Comparison of ENCODE assay signal across 2 cellular contexts in genomic region chr2:9703085-9703641, GRCh38.
TF ChIP-seq lines count a peak whose summit lies in the region.

No MANE protein-coding gene starts in this region.

TF ChIP-seq in HEK293, 187 proteins besides CTCF, POLR2A, EP300 and RAD21 (continued from another document and continues in another):
- TF ChIP-seq HIC1 (tag by site-specific recombination; IDR thresholded peaks at IDR 0.05) (no peak), ZNF23 (tag by site-specific recombination; IDR thresholded peaks at IDR 0.05; ENCODE audit: borderline replicate concordance) (no peak), ZNF677 (tag by site-specific recombination; IDR thresholded peaks at IDR 0.05) (no peak), OVOL3 (tag by site-specific recombination; IDR thresholded peaks at IDR 0.05) (no peak), GLIS2 (tag by site-specific recombination; IDR thresholded peaks at IDR 0.05) (no peak), ZBTB6 (tag by site-specific recombination; IDR thresholded peaks at IDR 0.05) (no peak), HOXA7 (CRISPR knock-in tag; IDR thresholded peaks at IDR 0.05; ENCODE audit: borderline replicate concordance) (no peak), ZNF692 (tag by site-specific recombination; IDR thresholded peaks at IDR 0.05) (peak; percentile 83), HOXC10 (CRISPR knock-in tag; IDR thresholded peaks at IDR 0.05) (no peak), YY2 (tag by site-specific recombination; IDR thresholded peaks at IDR 0.05) (no peak), WT1 (tag by site-specific recombination; IDR thresholded peaks at IDR 0.05) (no peak), ZNF350 (tag by site-specific recombination; IDR thresholded peaks at IDR 0.05) (no peak), KLF1 (tag by site-specific recombination; IDR thresholded peaks at IDR 0.05) (peak; percentile 86), EGR2 (tag by site-specific recombination; IDR thresholded peaks at IDR 0.05; ENCODE audit: low read depth) (peak; percentile 88), ZNF600 (tag by site-specific recombination; IDR thresholded peaks at IDR 0.05) (no peak), ZNF830 (tag by site-specific recombination; IDR thresholded peaks at IDR 0.05; ENCODE audit: low read depth) (no peak), ZNF302 (tag by site-specific recombination; IDR thresholded peaks at IDR 0.05; ENCODE audit: low read depth) (no peak)
- TF ChIP-seq, protein P1, sequence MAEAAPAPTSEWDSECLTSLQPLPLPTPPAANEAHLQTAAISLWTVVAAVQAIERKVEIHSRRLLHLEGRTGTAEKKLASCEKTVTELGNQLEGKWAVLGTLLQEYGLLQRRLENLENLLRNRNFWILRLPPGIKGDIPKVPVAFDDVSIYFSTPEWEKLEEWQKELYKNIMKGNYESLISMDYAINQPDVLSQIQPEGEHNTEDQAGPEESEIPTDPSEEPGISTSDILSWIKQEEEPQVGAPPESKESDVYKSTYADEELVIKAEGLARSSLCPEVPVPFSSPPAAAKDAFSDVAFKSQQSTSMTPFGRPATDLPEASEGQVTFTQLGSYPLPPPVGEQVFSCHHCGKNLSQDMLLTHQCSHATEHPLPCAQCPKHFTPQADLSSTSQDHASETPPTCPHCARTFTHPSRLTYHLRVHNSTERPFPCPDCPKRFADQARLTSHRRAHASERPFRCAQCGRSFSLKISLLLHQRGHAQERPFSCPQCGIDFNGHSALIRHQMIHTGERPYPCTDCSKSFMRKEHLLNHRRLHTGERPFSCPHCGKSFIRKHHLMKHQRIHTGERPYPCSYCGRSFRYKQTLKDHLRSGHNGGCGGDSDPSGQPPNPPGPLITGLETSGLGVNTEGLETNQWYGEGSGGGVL (tag by site-specific recombination; IDR thresholded peaks at IDR 0.05): peak; percentile 67
- TF ChIP-seq, protein P2, sequence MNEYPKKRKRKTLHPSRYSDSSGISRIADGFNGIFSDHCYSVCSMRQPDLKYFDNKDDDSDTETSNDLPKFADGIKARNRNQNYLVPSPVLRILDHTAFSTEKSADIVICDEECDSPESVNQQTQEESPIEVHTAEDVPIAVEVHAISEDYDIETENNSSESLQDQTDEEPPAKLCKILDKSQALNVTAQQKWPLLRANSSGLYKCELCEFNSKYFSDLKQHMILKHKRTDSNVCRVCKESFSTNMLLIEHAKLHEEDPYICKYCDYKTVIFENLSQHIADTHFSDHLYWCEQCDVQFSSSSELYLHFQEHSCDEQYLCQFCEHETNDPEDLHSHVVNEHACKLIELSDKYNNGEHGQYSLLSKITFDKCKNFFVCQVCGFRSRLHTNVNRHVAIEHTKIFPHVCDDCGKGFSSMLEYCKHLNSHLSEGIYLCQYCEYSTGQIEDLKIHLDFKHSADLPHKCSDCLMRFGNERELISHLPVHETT (tag by site-specific recombination; IDR thresholded peaks at IDR 0.05): no peak
- TF ChIP-seq, protein P3, sequence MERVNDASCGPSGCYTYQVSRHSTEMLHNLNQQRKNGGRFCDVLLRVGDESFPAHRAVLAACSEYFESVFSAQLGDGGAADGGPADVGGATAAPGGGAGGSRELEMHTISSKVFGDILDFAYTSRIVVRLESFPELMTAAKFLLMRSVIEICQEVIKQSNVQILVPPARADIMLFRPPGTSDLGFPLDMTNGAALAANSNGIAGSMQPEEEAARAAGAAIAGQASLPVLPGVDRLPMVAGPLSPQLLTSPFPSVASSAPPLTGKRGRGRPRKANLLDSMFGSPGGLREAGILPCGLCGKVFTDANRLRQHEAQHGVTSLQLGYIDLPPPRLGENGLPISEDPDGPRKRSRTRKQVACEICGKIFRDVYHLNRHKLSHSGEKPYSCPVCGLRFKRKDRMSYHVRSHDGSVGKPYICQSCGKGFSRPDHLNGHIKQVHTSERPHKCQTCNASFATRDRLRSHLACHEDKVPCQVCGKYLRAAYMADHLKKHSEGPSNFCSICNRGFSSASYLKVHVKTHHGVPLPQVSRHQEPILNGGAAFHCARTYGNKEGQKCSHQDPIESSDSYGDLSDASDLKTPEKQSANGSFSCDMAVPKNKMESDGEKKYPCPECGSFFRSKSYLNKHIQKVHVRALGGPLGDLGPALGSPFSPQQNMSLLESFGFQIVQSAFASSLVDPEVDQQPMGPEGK (tag by site-specific recombination; IDR thresholded peaks at IDR 0.05): peak; percentile 50

TF ChIP-seq in SK-N-SH treated with all-trans-retinoic acid at 6 μM for 48 hours, 23 proteins besides CTCF, POLR2A, EP300 and RAD21 (continued from another document):
- TF ChIP-seq ISL1 (CRISPR knock-in tag; IDR thresholded peaks at IDR 0.05) (no peak), CSRNP3 (CRISPR knock-in tag; IDR thresholded peaks at IDR 0.05) (no peak), SNAI2 (CRISPR knock-in tag; IDR thresholded peaks at IDR 0.05) (no peak), ZNF8 (CRISPR knock-in tag; IDR thresholded peaks at IDR 0.05) (no peak), OSR1 (CRISPR knock-in tag; IDR thresholded peaks at IDR 0.05) (no peak), TCF4 (CRISPR knock-in tag; IDR thresholded peaks at IDR 0.05; ENCODE audit: borderline replicate concordance) (no peak), RARB (CRISPR knock-in tag; IDR thresholded peaks at IDR 0.05) (no peak), BACH2 (CRISPR knock-in tag; IDR thresholded peaks at IDR 0.05; ENCODE audit: borderline replicate concordance) (no peak), ESRRG (CRISPR knock-in tag; IDR thresholded peaks at IDR 0.05) (no peak)
- TF ChIP-seq, protein P3 (CRISPR knock-in tag; IDR thresholded peaks at IDR 0.05; ENCODE audit: borderline replicate concordance): no peak
